Comparison of ENCODE assay signal across 12 cellular contexts in the genomic region with DNA sequence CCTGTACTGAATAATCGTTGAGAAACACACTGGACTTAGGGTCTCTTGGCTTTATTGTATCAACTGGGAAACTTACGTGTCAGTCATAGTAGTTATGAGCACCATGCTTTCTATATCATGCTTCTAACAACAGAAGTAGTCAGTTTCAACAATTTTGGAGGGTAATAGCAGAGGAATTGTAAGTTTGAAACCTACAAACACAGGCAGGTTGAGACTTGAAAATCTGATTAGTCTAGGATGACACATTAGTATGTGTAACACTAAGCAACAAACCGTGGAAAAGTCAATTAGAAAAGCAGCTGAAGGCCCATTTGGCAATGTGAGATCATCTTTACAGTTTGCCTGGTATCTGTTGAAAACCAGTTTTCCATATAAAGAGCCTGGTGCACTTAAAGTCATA. TPM values are rescaled to one million over a fixed set of nuclear protein-coding genes. Genes with fewer than 3 reads are reported as not detected.
DNase-seq lines count a peak whose midpoint lies in the region; ATAC-seq and TF ChIP-seq lines count a peak whose summit lies in the region.
"Had no signal": no experiment of that assay in that cellular context is flagged by ENCODE, and none has a peak within 500 bp of the region (broad histone marks: within the 10 kb centered on the region; RNA-seq: fewer than 3 reads in every experiment).

No MANE protein-coding gene starts in this region.

- TF ChIP-seq CTCF in epithelial cell of esophagus (IDR thresholded peaks at IDR 0.05; ENCODE audit: insufficient read depth, low read depth, low read length, missing control alignments) (no peak), type B pancreatic cell (conservative IDR thresholded peaks at IDR 0.05) (no peak)

- CTCF ChIA-PET in activated CD4-positive, alpha-beta memory T cell treated with anti-CD3 and anti-CD28 coated beads for 36 hours (lab: Charles Lee), result no interaction called here

- H3K27ac Mint-ChIP-seq in type B pancreatic cell, result peak overlapping the region; percentile 11
- H3K27ac Mint-ChIP-seq in activated CD4-positive, alpha-beta memory T cell treated with anti-CD3 and anti-CD28 coated beads for 36 hours, result no peak overlapping the region
- H3K27ac Mint-ChIP-seq: T-helper 2 cell treated with Interferon-gamma antibody and Interleukin-4, amounts not matched to agents 5 μg/mL and 100 μg/mL, for 36 hours had no signal

- H3K4me3 ChIP-seq in epithelial cell of esophagus (ENCODE audit: low read length), result no peak overlapping the region

- H3K27me3 Mint-ChIP-seq in type B pancreatic cell, result no peaks in the 10 kb centered on the region
- no peaks in the 10 kb centered on the region for H3K27me3 Mint-ChIP-seq in activated CD4-positive, alpha-beta memory T cell treated with anti-CD3 and anti-CD28 coated beads for 36 hours

- ATAC-seq in HG02610 (IDR thresholded peaks at IDR 0.05; ENCODE audit: unreplicated experiment), result no peak

- DNase-seq in NCI-H526 (lab: John Stamatoyannopoulos, UW) (peak; percentile 77 to 86), NCI-H526 treated with DMSO at 0.1 percent for 48 hours (lab: John Stamatoyannopoulos, UW) (no peak), NCI-H524 (lab: John Stamatoyannopoulos, UW) (peak; percentile 41 to 86), epithelial cell of esophagus (ENCODE audit: low read depth) (peak; percentile 98), type B pancreatic cell (ENCODE audit: extremely low spot score, unreplicated experiment) (no peak), NCI-H1048 (lab: John Stamatoyannopoulos, UW) (no peak)
- no peak for DNase-seq in activated CD4-positive, alpha-beta memory T cell treated with anti-CD3 and anti-CD28 coated beads for 36 hours
- DNase-seq: activated CD4-positive, alpha-beta T cell treated with anti-CD3 and anti-CD28 coated beads, Interleukin-2, amount 50 U/mL, for 4 hours had no signal

- POLR2A ChIA-PET in activated CD4-positive, alpha-beta memory T cell treated with anti-CD3 and anti-CD28 coated beads for 36 hours (lab: Charles Lee), result no interaction called here

- H3K9me3 Mint-ChIP-seq in type B pancreatic cell, result no peaks in the 10 kb centered on the region
- H3K9me3 Mint-ChIP-seq in activated CD4-positive, alpha-beta memory T cell treated with anti-CD3 and anti-CD28 coated beads for 36 hours, result no peaks in the 10 kb centered on the region
- H3K9me3 Mint-ChIP-seq: T-helper 2 cell treated with Interferon-gamma antibody and Interleukin-4, amounts not matched to agents 5 μg/mL and 100 μg/mL, for 36 hours had no signal

- no peaks in the 10 kb centered on the region for H3K36me3 Mint-ChIP-seq in type B pancreatic cell
- no peaks in the 10 kb centered on the region for H3K36me3 Mint-ChIP-seq in activated CD4-positive, alpha-beta memory T cell treated with anti-CD3 and anti-CD28 coated beads for 36 hours

- intact Hi-C loops in activated CD4-positive, alpha-beta memory T cell treated with anti-CD3 and anti-CD28 coated beads for 36 hours (cut with micrococcal nuclease), result no loop called here

- no peak overlapping the region for H3K4me3 Mint-ChIP-seq in type B pancreatic cell
- H3K4me3 Mint-ChIP-seq in activated CD4-positive, alpha-beta memory T cell treated with anti-CD3 and anti-CD28 coated beads for 36 hours, result no peak overlapping the region
- H3K4me3 Mint-ChIP-seq: T-helper 2 cell treated with Interferon-gamma antibody and Interleukin-4, amounts not matched to agents 5 μg/mL and 100 μg/mL, for 36 hours had no signal

- H3K4me1 Mint-ChIP-seq in type B pancreatic cell (ENCODE audit: unreplicated experiment), result peaks cover 16% of the 10 kb centered on the region
- no peaks in the 10 kb centered on the region for H3K4me1 Mint-ChIP-seq in activated CD4-positive, alpha-beta memory T cell treated with anti-CD3 and anti-CD28 coated beads for 36 hours (ENCODE audit: low read depth)

RNA-seq across cellular contexts. Expression of gene FABP7, which starts 43.9 kb away (rescaled TPM):
- total RNA-seq in type B pancreatic cell (ENCODE audit: low replicate concordance), result 1.2 and 7.6 TPM in 2 replicates
- not detected for total RNA-seq in activated CD4-positive, alpha-beta memory T cell treated with anti-CD3 and anti-CD28 coated beads for 36 hours
- total RNA-seq: Daoy, mesenteric fat pad had no signal

RNA-seq across cellular contexts. Expression of gene SMPDL3A, which starts 53.4 kb away (rescaled TPM):
- 9.4 and 18.0 TPM in 2 replicates for total RNA-seq in type B pancreatic cell (ENCODE audit: low replicate concordance)
- under 1 TPM; 0.17 to 0.21 TPM for total RNA-seq in activated CD4-positive, alpha-beta memory T cell treated with anti-CD3 and anti-CD28 coated beads for 36 hours

Comparison
In these comparisons a context has a peak if more than half of its experiments do, and no peak if none do; other contexts are left out.
1. DNase-seq: peak in NCI-H526 (2 of 2), NCI-H524 (2 of 2) and epithelial cell of esophagus (single experiment); none in NCI-H526 treated with DMSO at 0.1 percent for 48 hours (single experiment), type B pancreatic cell (single experiment), activated CD4-positive, alpha-beta memory T cell treated with anti-CD3 and anti-CD28 coated beads for 36 hours (single experiment) and NCI-H1048 (single experiment).